In genomic region chr7:102320601-102321350, GRCh38 we compare ENCODE assay signal across 1 cellular context.
TF ChIP-seq lines count a peak whose summit lies in the region.

No MANE protein-coding gene starts in this region.

TF ChIP-seq in GM23338, 12 proteins besides CTCF, POLR2A, EP300 and RAD21:
- no peak for TF ChIP-seq STAT1 (IDR thresholded peaks at IDR 0.05; ENCODE audit: unreplicated experiment)
- TF ChIP-seq ZNF462 (CRISPR knock-in tag; IDR thresholded peaks at IDR 0.05), result no peak
- no peak for TF ChIP-seq POLR2AphosphoS5 (IDR thresholded peaks at IDR 0.05; ENCODE audit: low read depth)
- no peak for TF ChIP-seq ZNF114 (CRISPR knock-in tag; IDR thresholded peaks at IDR 0.05)
- no peak for TF ChIP-seq JUNB (IDR thresholded peaks at IDR 0.05; ENCODE audit: unreplicated experiment)
- no peak for TF ChIP-seq ZNF331 (CRISPR knock-in tag; IDR thresholded peaks at IDR 0.05; ENCODE audit: low read depth)
- no peak for TF ChIP-seq CREB1 (CRISPR knock-in tag; IDR thresholded peaks at IDR 0.05; ENCODE audit: low read depth)
- TF ChIP-seq EZH2 (IDR thresholded peaks at IDR 0.05; ENCODE audit: low read depth, unreplicated experiment), result no peak
- TF ChIP-seq ETS1 (IDR thresholded peaks at IDR 0.05), result no peak
- TF ChIP-seq EZH2phosphoT487 (IDR thresholded peaks at IDR 0.05; ENCODE audit: unreplicated experiment), result no peak
- TF ChIP-seq REST (IDR thresholded peaks at IDR 0.05; ENCODE audit: unreplicated experiment), result no peak
- no peak for TF ChIP-seq NANOG (IDR thresholded peaks at IDR 0.05; ENCODE audit: borderline replicate concordance)
